8 cellular contexts compared by ENCODE assay signal in the genomic region with DNA sequence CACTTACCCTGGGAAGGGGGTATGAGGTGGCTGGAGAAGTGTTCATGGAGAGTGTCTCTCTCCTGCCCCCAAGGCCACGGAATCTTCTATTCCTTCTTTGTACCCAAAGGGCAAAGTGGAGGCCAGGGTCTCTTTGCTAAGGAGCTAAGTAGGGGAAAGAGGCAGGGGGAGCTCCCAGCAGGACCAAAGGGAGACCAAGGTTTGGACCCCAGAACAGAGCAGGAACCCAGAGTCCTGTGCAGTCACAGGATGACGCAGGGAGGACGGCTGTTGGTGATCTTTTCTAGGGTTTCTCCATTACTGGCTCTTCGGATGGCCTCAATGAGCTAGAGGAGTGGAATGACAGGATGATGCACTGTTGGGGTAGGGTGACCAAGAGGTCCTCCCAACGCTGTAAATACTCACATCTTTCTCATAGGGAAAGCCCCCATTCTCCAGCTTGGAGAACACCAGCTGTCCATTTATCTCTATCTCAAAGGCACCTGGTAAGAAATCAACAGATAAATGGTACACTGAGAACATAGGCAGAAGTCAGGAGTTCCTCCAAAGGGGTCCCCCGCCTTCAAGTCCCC. TPM values are rescaled to one million over a fixed set of nuclear protein-coding genes. Genes with fewer than 3 reads are reported as not detected.
DNase-seq lines count a peak whose midpoint lies in the region; TF ChIP-seq lines count a peak whose summit lies in the region.

No MANE protein-coding gene starts in this region.

- H3K36me3 ChIP-seq in BLaER1 treated with 17β-estradiol and CSF1 and Interleukin-3, amounts not matched to agents 10 nM and 100 nM: peaks cover 18 to 35% (median 21%) of the 10 kb centered on the region in 11 experiments
- H3K36me3 ChIP-seq in MG63 (peaks cover 36% of the 10 kb centered on the region), neural progenitor cell (no peaks in the 10 kb centered on the region)
- H3K36me3 ChIP-seq in effector memory CD4-positive, alpha-beta T cell (ENCODE audit: control insufficient read depth, insufficient read depth, low read length): peaks cover 18% of the 10 kb centered on the region

- H3K27me3 ChIP-seq in BLaER1 treated with 17β-estradiol and CSF1 and Interleukin-3, amounts not matched to agents 10 nM and 100 nM: no peaks in the 10 kb centered on the region
- H3K27me3 ChIP-seq in MG63 (no peaks in the 10 kb centered on the region), neural progenitor cell (no peaks in the 10 kb centered on the region)
- no peaks in the 10 kb centered on the region for H3K27me3 ChIP-seq in effector memory CD4-positive, alpha-beta T cell (replicated peaks; ENCODE audit: control insufficient read depth, insufficient read depth, low read length, poor library complexity, severe bottlenecking)

- no peaks in the 10 kb centered on the region for H3K9me3 ChIP-seq in BLaER1 treated with 17β-estradiol and CSF1 and Interleukin-3, amounts not matched to agents 10 nM and 100 nM (replicated peaks in 1 of 11)
- no peaks in the 10 kb centered on the region for H3K9me3 ChIP-seq in MG63
- no peaks in the 10 kb centered on the region for H3K9me3 ChIP-seq in effector memory CD4-positive, alpha-beta T cell (ENCODE audit: control insufficient read depth, low read length)
- no peaks in the 10 kb centered on the region for H3K9me3 ChIP-seq in neural progenitor cell (ENCODE audit: low read depth)

- H3F3A ChIP-seq in neural progenitor cell (ENCODE audit: low read depth): peaks cover 26% of the 10 kb centered on the region

- no peaks in the 10 kb centered on the region for H3K9me3 Mint-ChIP-seq in neural progenitor cell

- H3K4me3 Mint-ChIP-seq in neural progenitor cell: peak overlapping the region; percentile 89

- H3K27ac Mint-ChIP-seq in neural progenitor cell: no peak overlapping the region

- H3K4me3 ChIP-seq in BLaER1 treated with 17β-estradiol and CSF1 and Interleukin-3, amounts not matched to agents 10 nM and 100 nM: peak overlapping the region; percentile 70 to 82 (median 77)
- H3K4me3 ChIP-seq in MG63: peak overlapping the region; percentile 66
- peak overlapping the region; percentile 78 for H3K4me3 ChIP-seq in effector memory CD4-positive, alpha-beta T cell (ENCODE audit: insufficient read depth, low read depth, low read length, poor library complexity, severe bottlenecking)
- peak overlapping the region; percentile 74 for H3K4me3 ChIP-seq in neural progenitor cell

- no peak for TF ChIP-seq CTCF in neural progenitor cell (IDR thresholded peaks at IDR 0.05)

- H3K9ac ChIP-seq in BLaER1 treated with 17β-estradiol and CSF1 and Interleukin-3, amounts not matched to agents 10 nM and 100 nM: peak overlapping the region; percentile 82 to 95 (median 89)
- no peak overlapping the region for H3K9ac ChIP-seq in neural progenitor cell

- no peak for DNase-seq in MG63
- DNase-seq in effector memory CD4-positive, alpha-beta T cell: no peak
- DNase-seq in neural progenitor cell (ENCODE audit: low spot score): no peak
- no peak for DNase-seq in NCI-H146 (lab: John Stamatoyannopoulos, UW)
- no peak for DNase-seq in HUDEP-2 (lab: John Stamatoyannopoulos, UW; ENCODE audit: unreplicated experiment in 76 of 76)
- no peak for DNase-seq in NCI-H345 treated with DMSO at 0.1 percent for 48 hours (lab: John Stamatoyannopoulos, UW; ENCODE audit: unreplicated experiment)
- no peak for DNase-seq in activated CD4-positive, alpha-beta T cell treated with anti-CD3 and anti-CD28 coated beads for 1 hour

- H3K36me3 Mint-ChIP-seq in neural progenitor cell: peaks cover 10% of the 10 kb centered on the region

- peaks cover 5% of the 10 kb centered on the region for H3K4me1 Mint-ChIP-seq in neural progenitor cell

- peaks cover 12% of the 10 kb centered on the region for H3K27me3 Mint-ChIP-seq in neural progenitor cell (ENCODE audit: insufficient read depth, low read depth)

- peak overlapping the region in 10 of 11 experiments; percentile 85 to 97 (median 90); a peak in 19 of 22 replicates for H3K27ac ChIP-seq in BLaER1 treated with 17β-estradiol and CSF1 and Interleukin-3, amounts not matched to agents 10 nM and 100 nM
- H3K27ac ChIP-seq in effector memory CD4-positive, alpha-beta T cell (ENCODE audit: insufficient read depth, low read length, poor library complexity, severe bottlenecking): peak overlapping the region; percentile 94
- H3K27ac ChIP-seq in neural progenitor cell: no peak overlapping the region

- H4K20me1 ChIP-seq in BLaER1 treated with 17β-estradiol and CSF1 and Interleukin-3, amounts not matched to agents 10 nM and 100 nM: peaks cover 0 to 17% (median 0%) of the 10 kb centered on the region in 11 experiments; a peak in 6 of 22 replicates
- peaks cover 4% of the 10 kb centered on the region for H4K20me1 ChIP-seq in neural progenitor cell (ENCODE audit: low read depth)

- H2AFZ ChIP-seq in neural progenitor cell (replicated peaks): no peak overlapping the region

- peak overlapping the region; percentile 92 to 100 (median 98) for H3K4me2 ChIP-seq in BLaER1 treated with 17β-estradiol and CSF1 and Interleukin-3, amounts not matched to agents 10 nM and 100 nM
- H3K4me2 ChIP-seq in neural progenitor cell: peak overlapping the region; percentile 87

- no peaks in the 10 kb centered on the region for H3K79me2 ChIP-seq in neural progenitor cell (ENCODE audit: low read depth)

- peaks cover 20 to 36% (median 28%) of the 10 kb centered on the region in 10 experiments for H3K4me1 ChIP-seq in BLaER1 treated with 17β-estradiol and CSF1 and Interleukin-3, amounts not matched to agents 10 nM and 100 nM
- H3K4me1 ChIP-seq in effector memory CD4-positive, alpha-beta T cell (ENCODE audit: control insufficient read depth, insufficient read depth, low read length, poor library complexity, severe bottlenecking): peaks cover 11% of the 10 kb centered on the region
- H3K4me1 ChIP-seq in neural progenitor cell: peaks cover 4% of the 10 kb centered on the region

RNA-seq across cellular contexts. Expression of a gene that starts 1.0 kb away (rescaled TPM):
- 53.8 and 75.4 TPM in 2 replicates for total RNA-seq in MG63 (2014; rRNA removed; shearing (Covaris generic); ENCODE audit: low replicate concordance)
- 20.1 and 27.6 TPM in 2 replicates for total RNA-seq in neural progenitor cell (ENCODE audit: low replicate concordance)

RNA-seq across cellular contexts. Expression of a gene that starts 8.4 kb away (rescaled TPM):
- total RNA-seq in MG63 (2014; rRNA removed; shearing (Covaris generic); ENCODE audit: low replicate concordance): not detected in 2 replicates
- 6.0 and 8.0 TPM in 2 replicates for total RNA-seq in neural progenitor cell (ENCODE audit: low replicate concordance)

RNA-seq across cellular contexts. Expression of a gene that starts 29.5 kb away (rescaled TPM):
- total RNA-seq in MG63 (2014; rRNA removed; shearing (Covaris generic); ENCODE audit: low replicate concordance): 19.8 and 30.8 TPM in 2 replicates
- 75.2 and 116 TPM in 2 replicates for total RNA-seq in neural progenitor cell (ENCODE audit: low replicate concordance)

RNA-seq across cellular contexts. Expression of a gene that starts 41.5 kb away (rescaled TPM):
- 9.5 and 29.2 TPM in 2 replicates for total RNA-seq in MG63 (2014; rRNA removed; shearing (Covaris generic); ENCODE audit: low replicate concordance)
- total RNA-seq in neural progenitor cell (ENCODE audit: low replicate concordance): 6.6 and 26.1 TPM in 2 replicates
